24 cellular contexts compared by ENCODE assay signal in the genomic region with DNA sequence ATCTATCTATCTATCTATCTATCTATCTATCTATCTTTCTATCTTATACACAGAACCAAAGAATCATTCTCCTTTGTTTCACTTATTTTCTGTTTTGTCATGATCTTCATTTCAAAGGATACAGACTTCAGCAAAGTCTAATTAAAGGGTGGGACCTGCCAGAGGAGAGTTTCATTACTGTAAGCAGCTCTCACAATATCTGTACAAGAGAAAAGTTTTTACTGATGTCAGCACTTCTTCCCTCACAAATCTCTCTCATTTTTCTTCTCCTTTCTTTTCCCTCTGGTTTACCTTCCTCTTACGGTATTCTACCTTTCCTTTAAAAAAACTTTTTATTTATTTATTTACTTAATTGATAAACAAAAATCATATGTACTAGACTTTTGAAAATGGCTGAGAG.
"Had no signal": no experiment of that assay in that cellular context is flagged by ENCODE, and none has a peak within 500 bp of the region (broad histone marks: within the 10 kb centered on the region; RNA-seq: fewer than 3 reads in every experiment).

No MANE protein-coding gene starts in this region.

- ATAC-seq: Panc1, PC-3, Right ventricle myocardium inferior, SK-N-SH treated with all-trans-retinoic acid at 6 μM for 48 hours had no signal

- H3K4me3 ChIP-seq: SJCRH30 had no signal

- DNase-seq: Kasumi-1; KG1; MV-4-11; NCI-H1048; NCI-H1105; NCI-H1417; NCI-H1436 treated with DMSO at 0.1 percent for 48 hours; NCI-H1694; NCI-H187 treated with DMSO at 0.1 percent for 48 hours; NCI-H2081; NCI-H2107; NCI-H226; NCI-H446; NCI-H510A; NCI-H524 treated with DMSO at 0.1 percent for 48 hours; NCI-H69; NCI-H774; NK-92 treated with Interleukin-12 subunit alpha and Interleukin-12 subunit beta, amount 100 ng/mL, for 24 hours; PC-3; SHP77 treated with DMSO at 0.1 percent for 48 hours; SJCRH30 had no signal

- H3K27me3 ChIP-seq: SJCRH30 had no signal

- H3K27ac ChIP-seq: SJCRH30 had no signal

- H3K4me1 ChIP-seq: SJCRH30 had no signal

- H3K36me3 ChIP-seq: SJCRH30 had no signal
